Comparison of ENCODE assay signal across 12 cellular contexts in the genomic region with DNA sequence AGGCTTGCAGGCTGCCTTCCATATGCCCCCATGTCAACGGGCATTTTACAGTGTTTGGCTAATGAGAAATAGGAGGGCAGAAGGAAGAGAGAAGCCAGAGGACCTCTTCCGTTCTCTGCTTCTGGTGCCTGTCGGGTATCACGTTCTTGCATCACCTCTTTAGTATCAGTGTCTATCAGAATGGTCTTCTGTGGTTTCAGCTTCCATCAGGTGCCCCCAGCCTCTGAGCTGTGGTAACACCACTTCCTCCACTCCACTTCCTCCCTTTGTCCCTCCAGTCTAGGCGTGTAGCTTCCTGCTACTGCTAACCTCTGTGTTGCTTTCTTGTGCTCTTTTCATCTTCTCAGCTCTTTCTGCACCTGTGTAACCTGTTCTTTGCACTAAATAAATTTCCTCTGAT. TPM values are rescaled to one million over a fixed set of nuclear protein-coding genes. Genes with fewer than 3 reads are reported as not detected.
DNase-seq lines count a peak whose midpoint lies in the region; ATAC-seq and TF ChIP-seq lines count a peak whose summit lies in the region.
"Had no signal": no experiment of that assay in that cellular context is flagged by ENCODE, and none has a peak within 500 bp of the region (broad histone marks: within the 10 kb centered on the region; RNA-seq: fewer than 3 reads in every experiment).

No MANE protein-coding gene starts in this region.

- peaks cover 21% of the 10 kb centered on the region for H3K4me1 Mint-ChIP-seq in activated naive CD4-positive, alpha-beta T cell treated with anti-CD3 and anti-CD28 coated beads for 36 hours (ENCODE audit: low read depth)

- ATAC-seq in gastroesophageal sphincter = no peak
- ATAC-seq: body of pancreas had no signal

- H3K27ac Mint-ChIP-seq in activated naive CD4-positive, alpha-beta T cell treated with anti-CD3 and anti-CD28 coated beads for 36 hours = no peak overlapping the region

- H3K36me3 ChIP-seq in gastroesophageal sphincter = no peaks in the 10 kb centered on the region
- H3K36me3 ChIP-seq: right lobe of liver had no signal

- H3K36me3 Mint-ChIP-seq in activated naive CD4-positive, alpha-beta T cell treated with anti-CD3 and anti-CD28 coated beads for 36 hours (ENCODE audit: low read depth) = no peaks in the 10 kb centered on the region

- TF ChIP-seq POLR2A in gastroesophageal sphincter (IDR thresholded peaks at IDR 0.05) = no peak

- H3K27ac ChIP-seq in gastroesophageal sphincter = no peak overlapping the region
- H3K27ac ChIP-seq: body of pancreas, right lobe of liver had no signal

- DNase-seq in activated CD4-positive, alpha-beta T cell treated with anti-CD3 and anti-CD28 coated beads for 48 hours = peak; percentile 46
- DNase-seq in activated CD4-positive, alpha-beta T cell treated with anti-CD3 and anti-CD28 coated beads, Interleukin-2, amount 50 U/mL, for 1 hour = no peak
- peak; percentile 93 for DNase-seq in SKM-1 (lab: John Stamatoyannopoulos, UW; ENCODE audit: unreplicated experiment)
- DNase-seq in activated naive CD4-positive, alpha-beta T cell treated with anti-CD3 and anti-CD28 coated beads for 36 hours = peak; percentile 67
- DNase-seq in stimulated activated naive CD4-positive, alpha-beta T cell treated with Interleukin-2 at 50 U/mL for 16 hours (lab: John Stamatoyannopoulos, UW) = peak; percentile 24
- no peak for DNase-seq in DMS79 (lab: John Stamatoyannopoulos, UW)
- DNase-seq in NCI-H2171 (lab: John Stamatoyannopoulos, UW) = no peak
- DNase-seq: NCI-H2171 treated with DMSO at 0.1 percent for 48 hours, right lobe of liver had no signal

- no peak for TF ChIP-seq EP300 in gastroesophageal sphincter (IDR thresholded peaks at IDR 0.05)

- H3K4me1 ChIP-seq in gastroesophageal sphincter = no peaks in the 10 kb centered on the region
- H3K4me1 ChIP-seq: body of pancreas, right lobe of liver had no signal

- H3K9me3 Mint-ChIP-seq in activated naive CD4-positive, alpha-beta T cell treated with anti-CD3 and anti-CD28 coated beads for 36 hours = peaks cover 3% of the 10 kb centered on the region

- CTCF ChIA-PET in activated naive CD4-positive, alpha-beta T cell treated with anti-CD3 and anti-CD28 coated beads for 36 hours (lab: Charles Lee) = interaction anchor here (1.5 kb wide), 1 partner anchor 59 kb away, joined by 4 read pairs; no protein-coding TSS in a partner anchor

- intact Hi-C loops in activated naive CD4-positive, alpha-beta T cell treated with anti-CD3 and anti-CD28 coated beads for 36 hours (cut with micrococcal nuclease) = loop anchor here (1.0 kb wide), 1 partner anchor 10 kb away; no protein-coding TSS in a partner anchor

- peak overlapping the region; percentile 25 for H3K4me3 Mint-ChIP-seq in activated naive CD4-positive, alpha-beta T cell treated with anti-CD3 and anti-CD28 coated beads for 36 hours

- 57 to 76% methylated on average over 5 of the region's 5 CpGs for WGBS in gastroesophageal sphincter (ENCODE audit: low coverage in 1 of 2), 2 donors

- H3K9me3 ChIP-seq in gastroesophageal sphincter = peaks cover 0 to 2% (median 0%) of the 10 kb centered on the region in 3 donors
- H3K9me3 ChIP-seq: body of pancreas, right lobe of liver had no signal

- no peaks in the 10 kb centered on the region for H3K27me3 Mint-ChIP-seq in activated naive CD4-positive, alpha-beta T cell treated with anti-CD3 and anti-CD28 coated beads for 36 hours (ENCODE audit: low read depth)

- H3K27me3 ChIP-seq in gastroesophageal sphincter = peaks cover 23% of the 10 kb centered on the region
- H3K27me3 ChIP-seq: body of pancreas had no signal

- no peak for TF ChIP-seq CTCF in gastroesophageal sphincter (IDR thresholded peaks at IDR 0.05)

- no peak overlapping the region for H3K4me3 ChIP-seq in gastroesophageal sphincter
- H3K4me3 ChIP-seq: body of pancreas, right lobe of liver had no signal

RNA-seq across cellular contexts. Expression of a gene that starts 27.6 kb away (rescaled TPM):
- not detected for total RNA-seq in activated naive CD4-positive, alpha-beta T cell treated with anti-CD3 and anti-CD28 coated beads for 36 hours
- total RNA-seq in gastroesophageal sphincter = not detected
- total RNA-seq: body of pancreas, lower leg skin, right lobe of liver had no signal

Comparison
In these comparisons a context has a peak if more than half of its experiments do, and no peak if none do; other contexts are left out.
1. DNase-seq: peak in activated CD4-positive, alpha-beta T cell treated with anti-CD3 and anti-CD28 coated beads for 48 hours (single experiment), SKM-1 (single experiment), activated naive CD4-positive, alpha-beta T cell treated with anti-CD3 and anti-CD28 coated beads for 36 hours (single experiment) and stimulated activated naive CD4-positive, alpha-beta T cell treated with Interleukin-2 at 50 U/mL for 16 hours (single experiment); none in activated CD4-positive, alpha-beta T cell treated with anti-CD3 and anti-CD28 coated beads, Interleukin-2, amount 50 U/mL, for 1 hour (single experiment), DMS79 (single experiment) and NCI-H2171 (single experiment).